ENCODE assay signal across 11 cellular contexts in genomic region chr20:63457737-63458136, GRCh38. TPM values are rescaled to one million over a fixed set of nuclear protein-coding genes. Genes with fewer than 3 reads are reported as not detected.
DNase-seq lines count a peak whose midpoint lies in the region; ATAC-seq, FAIRE-seq and TF ChIP-seq lines count a peak whose summit lies in the region.
"Had no signal": no experiment of that assay in that cellular context is flagged by ENCODE, and none has a peak within 500 bp of the region (broad histone marks: within the 10 kb centered on the region; RNA-seq: fewer than 3 reads in every experiment).

No MANE protein-coding gene starts in this region.

- H3K4me2 ChIP-seq in HepG2 (ENCODE audit: low read depth, low read length) = no peak overlapping the region
- no peak overlapping the region for H3K4me2 ChIP-seq in PC-3 (ENCODE audit: low read length)

- POLR2A ChIA-PET in HepG2 (lab: Yijun Ruan, JAX) = no interaction called here
- POLR2A ChIA-PET in PC-3 (lab: Charles Lee; ENCODE audit: unreplicated experiment) = no interaction called here

- TF ChIP-seq POLR2A in HepG2 (IDR thresholded peaks at IDR 0.05; ENCODE audit: insufficient read depth in 1 of 2, low read depth in 2 of 2, low read length in 2 of 2) = no peak
- TF ChIP-seq POLR2A in right lobe of liver (IDR thresholded peaks at IDR 0.05) = no peak

- H3K36me3 ChIP-seq in HepG2 (replicated peaks in 1 of 2; ENCODE audit: control insufficient read depth in 1 of 2, insufficient read depth in 2 of 2, low read length in 2 of 2) = no peaks in the 10 kb centered on the region
- no peaks in the 10 kb centered on the region for H3K36me3 ChIP-seq in right lobe of liver
- no peaks in the 10 kb centered on the region for H3K36me3 ChIP-seq in PC-3 (ENCODE audit: low read depth, low read length)

- H4K20me1 ChIP-seq in HepG2 (ENCODE audit: insufficient read depth, low read length) = peaks cover 4% of the 10 kb centered on the region; the same call in 1 of the 2 replicates
- no peaks in the 10 kb centered on the region for H4K20me1 ChIP-seq in PC-3 (ENCODE audit: low read length)

- H3K27ac ChIP-seq in HepG2 (ENCODE audit: extremely low read length, insufficient read depth, low read length) (no peak overlapping the region), right lobe of liver (no peak overlapping the region), PC-3 (ENCODE audit: low read length) (no peak overlapping the region)

- intact Hi-C loops in HepG2 (cut with micrococcal nuclease; ENCODE audit: unreplicated experiment) = no loop called here
- intact Hi-C loops in right lobe of liver (cut with DNase I) = no loop called here
- intact Hi-C loops in PC-3 (cut with micrococcal nuclease) = no loop called here

- H2AFZ ChIP-seq in HepG2 (ENCODE audit: low read length) = no peak overlapping the region
- H2AFZ ChIP-seq in PC-3 (ENCODE audit: low read length) = no peak overlapping the region

- H3K27me3 ChIP-seq in HepG2 (ENCODE audit: control insufficient read depth in 1 of 2, insufficient read depth in 2 of 2, low read length in 2 of 2) = peaks cover 56 to 87% of the 10 kb centered on the region in 2 experiments
- no peaks in the 10 kb centered on the region for H3K27me3 ChIP-seq in right lobe of liver
- peaks cover 73% of the 10 kb centered on the region for H3K27me3 ChIP-seq in PC-3 (ENCODE audit: low read length)

- no peak for ATAC-seq in HepG2
- ATAC-seq in right lobe of liver = no peak
- peak; percentile 77 for ATAC-seq in PC-3
- ATAC-seq in stimulated activated naive CD8-positive, alpha-beta T cell treated with anti-CD3 and anti-CD28 coated beads, Interleukin-15, Interleukin-2, amounts not matched to agents 100 U/mL and 50 U/mL, for 24 hours = no peak
- ATAC-seq in GM18861 (IDR thresholded peaks at IDR 0.05; ENCODE audit: unreplicated experiment) = no peak
- ATAC-seq in HG02642 (IDR thresholded peaks at IDR 0.05; ENCODE audit: poor library complexity, unreplicated experiment) = no peak

- no peaks in the 10 kb centered on the region for H3F3A ChIP-seq in PC-3 (ENCODE audit: low read length, unreplicated experiment)

- WGBS in HepG2 (ENCODE audit: low lambda C conversion rate) = 5% methylated on average over 8 of the region's 17 CpGs
- WGBS in right lobe of liver (ENCODE audit: insufficient coverage, low coverage, low lambda C conversion rate, missing lambda C conversion rate) = 11% methylated on average over 9 of the region's 17 CpGs

- FAIRE-seq in HepG2 (lab: Jason Lieb, UNC) = no peak
- FAIRE-seq: D721Med, GM19239 had no signal

- CTCF ChIA-PET in HepG2 (lab: Yijun Ruan, JAX; ENCODE audit: low intra/inter-chr PET ratio, low total read pairs) (no interaction called here), PC-3 (lab: Charles Lee) (interaction anchor here (0.6 kb wide), 1 partner anchor 39 kb away, joined by 4 read pairs; no protein-coding TSS in a partner anchor)

- TF ChIP-seq RAD21 in HepG2 (CRISPR knock-in tag; IDR thresholded peaks at IDR 0.05) = no peak

- TF ChIP-seq CTCF in HepG2 (CRISPR knock-in tag; IDR thresholded peaks at IDR 0.05) (no peak), right lobe of liver (IDR thresholded peaks at IDR 0.05) (no peak), PC-3 (conservative IDR thresholded peaks at IDR 0.05; ENCODE audit: low read depth, low read length) (no peak), foreskin fibroblast (IDR thresholded peaks at IDR 0.05; ENCODE audit: low read depth, low read length) (no peak)

- H3K4me1 ChIP-seq in HepG2 (ENCODE audit: insufficient read depth, low read length) (no peaks in the 10 kb centered on the region), right lobe of liver (no peaks in the 10 kb centered on the region), PC-3 (ENCODE audit: insufficient read depth, low read length) (peaks cover 11% of the 10 kb centered on the region)

- in situ Hi-C loops in HepG2 (cut with HindIII; ENCODE audit: extremely low pct_ligation_motif_present, low pct_unique_long_range_greater_than_20kb) = no loop called here

- H3K79me2 ChIP-seq in HepG2 (ENCODE audit: insufficient read depth, low read length) (no peaks in the 10 kb centered on the region), PC-3 (ENCODE audit: low read length) (no peaks in the 10 kb centered on the region)

- H3K4me3 ChIP-seq in HepG2 (replicated peaks in 1 of 3; ENCODE audit: insufficient read depth in 1 of 3, low read depth in 2 of 3, low read length in 3 of 3) (no peak overlapping the region), right lobe of liver (no peak overlapping the region), PC-3 (ENCODE audit: low read length) (no peak overlapping the region), foreskin fibroblast (ENCODE audit: low read depth in 1 of 2, low read length in 2 of 2) (no peak overlapping the region)

- DNase-seq in HepG2 (ENCODE audit: low spot score) (no peak), right lobe of liver (no peak), PC-3 (peak; percentile 81), foreskin fibroblast (peak; percentile 9 to 36)
- DNase-seq in stimulated activated naive CD8-positive, alpha-beta T cell treated with anti-CD3 and anti-CD28 coated beads, Interleukin-15, Interleukin-2, amounts not matched to agents 100 U/mL and 50 U/mL, for 24 hours = no peak
- DNase-seq in activated effector memory CD4-positive, alpha-beta T cell treated with Interleukin-2 at 50 U/mL for 16 hours = no peak

- no peaks in the 10 kb centered on the region for H3K9me2 ChIP-seq in PC-3 (replicated peaks; ENCODE audit: low read length)

- H3K9me3 ChIP-seq in HepG2 (ENCODE audit: low read length) (no peaks in the 10 kb centered on the region), right lobe of liver (no peaks in the 10 kb centered on the region), PC-3 (ENCODE audit: low read length) (no peaks in the 10 kb centered on the region)

- BruUV-seq in HepG2 (replicated peaks; lab: Mats Ljungman, UMichigan) = no TSS peak
- BruUV-seq in PC-3 (replicated peaks; lab: Mats Ljungman, UMichigan) = no TSS peak

- TF ChIP-seq EP300 in HepG2 (IDR thresholded peaks at IDR 0.05; ENCODE audit: low read depth in 2 of 2, low read length in 2 of 2) = no peak
- TF ChIP-seq EP300 in HepG2 (CRISPR knock-in tag; IDR thresholded peaks at IDR 0.05; ENCODE audit: borderline replicate concordance) = no peak

- H3K9ac ChIP-seq in HepG2 (ENCODE audit: insufficient read depth, low read depth, low read length) = no peak overlapping the region
- no peak overlapping the region for H3K9ac ChIP-seq in PC-3 (ENCODE audit: low read length)

TF ChIP-seq in HepG2, 621 proteins besides CTCF, POLR2A, EP300 and RAD21 (continues in another document):
- TF ChIP-seq REXO4 (CRISPR knock-in tag; IDR thresholded peaks at IDR 0.05; ENCODE audit: borderline replicate concordance) (no peak), SRSF1 (optimal IDR thresholded peaks at IDR 0.05; ENCODE audit: low read depth, low read length) (no peak)

RNA-seq across cellular contexts. Expression of gene KCNQ2, which starts 14.7 kb away (rescaled TPM):
- not detected in 2 replicates for total RNA-seq in HepG2 (2016; rRNA removed; fragmentation: Illumina TruSeq; extraction: Trizol)
- total RNA-seq in HepG2 (2016; cell fraction: cytosol; rRNA removed; fragmentation: Illumina TruSeq; extraction: Trizol; ENCODE audit: low read depth) = not detected in 2 replicates
- total RNA-seq in HepG2 (2016; cell fraction: insoluble cytoplasmic fraction; rRNA removed; fragmentation: Illumina TruSeq; extraction: Trizol) = not detected in 2 replicates
- not detected in 2 replicates for total RNA-seq in HepG2 (2016; cell fraction: membrane; rRNA removed; fragmentation: Illumina TruSeq; extraction: Trizol)
- not detected in 2 replicates for total RNA-seq in HepG2 (2016; cell fraction: nucleus; rRNA removed; fragmentation: Illumina TruSeq; extraction: Trizol)
- polyA plus RNA-seq in HepG2 (2011; rRNA removed) = not detected in 2 replicates
- not detected in 2 replicates for polyA plus RNA-seq in HepG2 (2011; cell fraction: cytosol; rRNA removed)
- 0.03 and 0.10 TPM in 2 replicates for polyA plus RNA-seq in HepG2 (2011; cell fraction: nucleus; rRNA removed)
- polyA plus RNA-seq in HepG2 (2012) = not detected in 2 replicates
- not detected in 2 replicates for polyA plus RNA-seq in HepG2 (2016; cell fraction: cytosol; fragmentation: Illumina TruSeq; extraction: Trizol; ENCODE audit: low read depth)
- not detected in 2 replicates for polyA plus RNA-seq in HepG2 (2016; cell fraction: insoluble cytoplasmic fraction; fragmentation: Illumina TruSeq; extraction: Trizol; ENCODE audit: low read depth)
- not detected in 2 replicates for polyA plus RNA-seq in HepG2 (2016; cell fraction: membrane; fragmentation: Illumina TruSeq; extraction: Trizol; ENCODE audit: low read depth)
- not detected in 2 replicates for polyA plus RNA-seq in HepG2 (2016; cell fraction: nucleus; fragmentation: Illumina TruSeq; extraction: Trizol; ENCODE audit: insufficient read depth, low read depth)
- polyA minus RNA-seq in HepG2 (2011; rRNA and poly(A)+ RNA removed; ENCODE audit: low replicate concordance) = 0.02 and 1.2 TPM in 2 replicates
- polyA minus RNA-seq in HepG2 (2011; cell fraction: cytosol; rRNA and poly(A)+ RNA removed) = not detected in 2 replicates
- polyA minus RNA-seq in HepG2 (2011; cell fraction: nucleus; rRNA and poly(A)+ RNA removed) = not detected in 2 replicates
- total RNA-seq in right lobe of liver = not detected
- not detected in 2 replicates for total RNA-seq in PC-3 (2014; rRNA removed)
- total RNA-seq: mesenteric fat pad had no signal

RNA-seq across cellular contexts. Expression of gene EEF1A2, which starts 41.1 kb away (rescaled TPM):
- total RNA-seq in HepG2 (2016; rRNA removed; fragmentation: Illumina TruSeq; extraction: Trizol) = 0.36 and 0.44 TPM in 2 replicates
- total RNA-seq in HepG2 (2016; cell fraction: cytosol; rRNA removed; fragmentation: Illumina TruSeq; extraction: Trizol; ENCODE audit: low read depth) = 0.51 TPM in 1 of 2 replicates, not detected in the other
- 0.18 and 0.37 TPM in 2 replicates for total RNA-seq in HepG2 (2016; cell fraction: insoluble cytoplasmic fraction; rRNA removed; fragmentation: Illumina TruSeq; extraction: Trizol)
- total RNA-seq in HepG2 (2016; cell fraction: membrane; rRNA removed; fragmentation: Illumina TruSeq; extraction: Trizol) = 0.90 and 1.00 TPM in 2 replicates
- total RNA-seq in HepG2 (2016; cell fraction: nucleus; rRNA removed; fragmentation: Illumina TruSeq; extraction: Trizol) = 0.22 and 0.47 TPM in 2 replicates
- polyA plus RNA-seq in HepG2 (2011; rRNA removed) = 0.87 and 1.8 TPM in 2 replicates
- 1.6 and 1.7 TPM in 2 replicates for polyA plus RNA-seq in HepG2 (2011; cell fraction: cytosol; rRNA removed)
- polyA plus RNA-seq in HepG2 (2011; cell fraction: nucleus; rRNA removed) = 2.6 and 2.9 TPM in 2 replicates
- 1.0 and 4.0 TPM in 2 replicates for polyA plus RNA-seq in HepG2 (2012)
- 0.58 and 0.81 TPM in 2 replicates for polyA plus RNA-seq in HepG2 (2016; cell fraction: cytosol; fragmentation: Illumina TruSeq; extraction: Trizol; ENCODE audit: low read depth)
- 0.54 and 1.5 TPM in 2 replicates for polyA plus RNA-seq in HepG2 (2016; cell fraction: insoluble cytoplasmic fraction; fragmentation: Illumina TruSeq; extraction: Trizol; ENCODE audit: low read depth)
- 0.81 and 1.1 TPM in 2 replicates for polyA plus RNA-seq in HepG2 (2016; cell fraction: membrane; fragmentation: Illumina TruSeq; extraction: Trizol; ENCODE audit: low read depth)
- 1.2 and 1.5 TPM in 2 replicates for polyA plus RNA-seq in HepG2 (2016; cell fraction: nucleus; fragmentation: Illumina TruSeq; extraction: Trizol; ENCODE audit: insufficient read depth, low read depth)
- 1.4 and 21.5 TPM in 2 replicates for polyA minus RNA-seq in HepG2 (2011; rRNA and poly(A)+ RNA removed; ENCODE audit: low replicate concordance)
- polyA minus RNA-seq in HepG2 (2011; cell fraction: cytosol; rRNA and poly(A)+ RNA removed) = 1.1 and 3.3 TPM in 2 replicates
- polyA minus RNA-seq in HepG2 (2011; cell fraction: nucleus; rRNA and poly(A)+ RNA removed) = 0.75 and 1.0 TPM in 2 replicates
- 100 to 1,000 TPM in 2 of 6 experiments, 1 to 10 TPM in 1, under 1 TPM in 3; 0.22 to 153 (median 1.0) TPM for total RNA-seq in right lobe of liver
- total RNA-seq in PC-3 (2014; rRNA removed) = 463 and 559 TPM in 2 replicates

Comparison
In these comparisons a context has a peak if more than half of its experiments do, and no peak if none do; other contexts are left out.
1. DNase-seq: peak in PC-3 (single experiment) and foreskin fibroblast (2 of 2); none in HepG2 (single experiment), right lobe of liver (0 of 3), stimulated activated naive CD8-positive, alpha-beta T cell treated with anti-CD3 and anti-CD28 coated beads, Interleukin-15, Interleukin-2, amounts not matched to agents 100 U/mL and 50 U/mL, for 24 hours (single experiment) and activated effector memory CD4-positive, alpha-beta T cell treated with Interleukin-2 at 50 U/mL for 16 hours (single experiment).